Comparison of ENCODE assay signal across 8 cellular contexts in the genomic region with DNA sequence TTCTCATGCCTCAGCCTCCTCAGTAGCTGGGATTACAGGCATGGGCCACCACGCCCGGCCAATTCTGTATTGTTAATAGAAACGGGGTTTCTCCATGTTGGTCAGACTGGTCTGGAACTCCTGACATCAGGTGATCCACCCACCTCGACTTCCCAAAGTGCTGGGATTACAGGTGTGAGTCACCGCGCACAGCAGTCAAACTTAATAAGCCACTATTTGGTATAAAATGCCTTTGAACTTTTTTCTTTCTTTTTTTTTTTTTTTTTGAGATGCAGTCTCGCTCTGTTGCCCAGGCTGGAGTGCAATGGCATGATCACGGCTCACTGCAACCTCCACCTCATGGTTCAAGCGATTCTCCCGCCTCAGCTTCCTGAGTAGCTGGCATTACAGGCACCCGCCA. TPM values are rescaled to one million over a fixed set of nuclear protein-coding genes. Genes with fewer than 3 reads are reported as not detected.
DNase-seq lines count a peak whose midpoint lies in the region; ATAC-seq and TF ChIP-seq lines count a peak whose summit lies in the region.
"Not testable (repeated sequence)": the region's sequence is repeated elsewhere in the genome, so short reads cannot be mapped to it uniquely, and the experiment has no call there.

No MANE protein-coding gene starts in this region.

- TF ChIP-seq POLR2A in HCT116 (IDR thresholded peaks at IDR 0.05; ENCODE audit: borderline replicate concordance, extremely low read depth, insufficient read depth, insufficient read length), result not testable (repeated sequence)

- H3K4me1 ChIP-seq in BLaER1 (peaks cover 79% of the 10 kb centered on the region), HCT116 (ENCODE audit: control insufficient read depth in 1 of 2, insufficient read depth in 2 of 2, low read length in 2 of 2) (peaks cover 39 to 69% of the 10 kb centered on the region in 2 experiments)

- H3K27me3 Mint-ChIP-seq in activated CD4-positive, alpha-beta T cell treated with anti-CD3 and anti-CD28 coated beads, Interleukin-2, amount 10 ng/mL, durations not matched to agents 7 days and 5 days; natural killer cell (ENCODE audit: low read depth in 2 of 2); stimulated activated naive B cell treated with anti-CD40 and anti-IgM and Interleukin-4, amounts not matched to agents 10 μg/mL and 1 μg/mL and 100 μg/mL, for 72 hours: not testable (repeated sequence)

- intact Hi-C loops in HCT116 (cut with micrococcal nuclease), result not testable (repeated sequence)
- intact Hi-C loops in natural killer cell (cut with micrococcal nuclease), result loop anchor here (5.0 to 10.0 kb wide), 2 partner anchors 51 to 333 kb away; a partner anchor contains a TSS

- TF ChIP-seq CTCF in HCT116 (IDR thresholded peaks at IDR 0.05 in 2 of 3, conservative IDR thresholded peaks at IDR 0.05 in 1 of 3; ENCODE audit: borderline replicate concordance in 1 of 3, insufficient read depth in 1 of 3, low read depth in 2 of 3, low read length in 2 of 3); epithelial cell of esophagus (IDR thresholded peaks at IDR 0.05; ENCODE audit: insufficient read depth, low read depth, low read length, missing control alignments); kidney epithelial cell (IDR thresholded peaks at IDR 0.05; ENCODE audit: insufficient read depth, low read length, poor library complexity, severe bottlenecking); natural killer cell (IDR thresholded peaks at IDR 0.05): not testable (repeated sequence)

- H4K20me1 ChIP-seq in BLaER1, result peaks cover 89% of the 10 kb centered on the region
- H4K20me1 ChIP-seq in HCT116 (ENCODE audit: insufficient read depth), result not testable (repeated sequence)

- not testable (repeated sequence) for H3K27me3 ChIP-seq in BLaER1; HCT116 (ENCODE audit: insufficient read depth, low read length); kidney epithelial cell (ENCODE audit: control insufficient read depth, insufficient read depth, low read length)

- H3K36me3 ChIP-seq in BLaER1; HCT116 (ENCODE audit: control insufficient read depth in 1 of 2, insufficient read depth in 2 of 2, low read length in 2 of 2); kidney epithelial cell (ENCODE audit: control insufficient read depth, insufficient read depth, low read length): not testable (repeated sequence)

- peak overlapping the region; percentile 61 for H3K4me2 ChIP-seq in BLaER1
- H3K4me2 ChIP-seq in HCT116 (ENCODE audit: low read length), result peak overlapping the region; percentile 74

- H3K4me3 ChIP-seq in BLaER1; epithelial cell of esophagus (ENCODE audit: low read length); kidney epithelial cell (ENCODE audit: low read depth, low read length): not testable (repeated sequence)
- peak overlapping the region; percentile 23 to 45 for H3K4me3 ChIP-seq in HCT116 (replicated peaks in 1 of 2; ENCODE audit: low read depth in 1 of 2, low read length in 2 of 2)

- peak; percentile 83 for ATAC-seq in HCT116
- not testable (repeated sequence) for ATAC-seq in natural killer cell; stimulated activated naive B cell treated with anti-CD40 and anti-IgM and Interleukin-4, amounts not matched to agents 10 μg/mL and 1 μg/mL and 100 μg/mL, for 72 hours (replicated peaks)

- peak; percentile 78 for DNase-seq in HCT116 (ENCODE audit: low read depth, low spot score)
- DNase-seq in activated CD4-positive, alpha-beta T cell treated with anti-CD3 and anti-CD28 coated beads, Interleukin-2, amount 10 ng/mL, durations not matched to agents 7 days and 5 days; natural killer cell; stimulated activated naive B cell treated with anti-CD40 and anti-IgM and Interleukin-4, amounts not matched to agents 10 μg/mL and 1 μg/mL and 100 μg/mL, for 72 hours: not testable (repeated sequence)
- peak; percentile 12 for DNase-seq in epithelial cell of esophagus (ENCODE audit: low read depth)
- peak; percentile 14 for DNase-seq in kidney epithelial cell (ENCODE audit: low read depth)

- not testable (repeated sequence) for H3K9me3 ChIP-seq in BLaER1; HCT116 (ENCODE audit: control insufficient read depth in 1 of 2, insufficient read depth in 1 of 2, low read depth in 1 of 2, low read length in 2 of 2)

- not testable (repeated sequence) for TF ChIP-seq RAD21 in HCT116 (IDR thresholded peaks at IDR 0.05; ENCODE audit: low read depth); Ishikawa (IDR thresholded peaks at IDR 0.05; ENCODE audit: low read depth)

- not testable (repeated sequence) for BruUV-seq in HCT116 (replicated peaks; lab: Mats Ljungman, UMichigan)

- not testable (repeated sequence) for H3K9me2 ChIP-seq in HCT116 (ENCODE audit: insufficient read depth)

- peaks cover 66% of the 10 kb centered on the region for H3K79me2 ChIP-seq in HCT116 (ENCODE audit: insufficient read depth, low read length)

- not testable (repeated sequence) for H3K36me3 Mint-ChIP-seq in activated CD4-positive, alpha-beta T cell treated with anti-CD3 and anti-CD28 coated beads, Interleukin-2, amount 10 ng/mL, durations not matched to agents 7 days and 5 days (ENCODE audit: low read depth); natural killer cell; stimulated activated naive B cell treated with anti-CD40 and anti-IgM and Interleukin-4, amounts not matched to agents 10 μg/mL and 1 μg/mL and 100 μg/mL, for 72 hours

- peak overlapping the region; percentile 66 for H3K27ac Mint-ChIP-seq in activated CD4-positive, alpha-beta T cell treated with anti-CD3 and anti-CD28 coated beads, Interleukin-2, amount 10 ng/mL, durations not matched to agents 7 days and 5 days
- peak overlapping the region in 1 of 2 donors; percentile 43 for H3K27ac Mint-ChIP-seq in natural killer cell
- H3K27ac Mint-ChIP-seq in stimulated activated naive B cell treated with anti-CD40 and anti-IgM and Interleukin-4, amounts not matched to agents 10 μg/mL and 1 μg/mL and 100 μg/mL, for 72 hours, result peak overlapping the region; percentile 37

- not testable (repeated sequence) for H3K9me3 Mint-ChIP-seq in activated CD4-positive, alpha-beta T cell treated with anti-CD3 and anti-CD28 coated beads, Interleukin-2, amount 10 ng/mL, durations not matched to agents 7 days and 5 days; natural killer cell; stimulated activated naive B cell treated with anti-CD40 and anti-IgM and Interleukin-4, amounts not matched to agents 10 μg/mL and 1 μg/mL and 100 μg/mL, for 72 hours

- POLR2A ChIA-PET in HCT116 (lab: Charles Lee); activated CD4-positive, alpha-beta T cell treated with anti-CD3 and anti-CD28 coated beads, Interleukin-2, amount 10 ng/mL, durations not matched to agents 7 days and 5 days (lab: Charles Lee): not testable (repeated sequence)

- CTCF ChIA-PET in HCT116 (lab: Charles Lee), result not testable (repeated sequence)
- CTCF ChIA-PET in activated CD4-positive, alpha-beta T cell treated with anti-CD3 and anti-CD28 coated beads, Interleukin-2, amount 10 ng/mL, durations not matched to agents 7 days and 5 days (lab: Charles Lee), result interaction anchor here (1.5 kb wide), 1 partner anchor 78 kb away, joined by 4 read pairs; no protein-coding TSS in a partner anchor

- not testable (repeated sequence) for H2AFZ ChIP-seq in HCT116 (ENCODE audit: low read depth, low read length, poor library complexity, severe bottlenecking)

- not testable (repeated sequence) for H3K9ac ChIP-seq in BLaER1
- H3K9ac ChIP-seq in HCT116 (ENCODE audit: low read length), result peak overlapping the region; percentile 39

- H3K27ac ChIP-seq in BLaER1, result not testable (repeated sequence)
- peak overlapping the region; percentile 62 for H3K27ac ChIP-seq in HCT116 (ENCODE audit: low read depth, low read length)

- RAD21 ChIA-PET in HCT116 (lab: Charles Lee; ENCODE audit: low non-redundant PET in 1 of 2, low total read pairs in 2 of 2, uncharacterized antibody in 2 of 2, unreplicated experiment in 2 of 2), result not testable (repeated sequence)

- H3K4me1 Mint-ChIP-seq in activated CD4-positive, alpha-beta T cell treated with anti-CD3 and anti-CD28 coated beads, Interleukin-2, amount 10 ng/mL, durations not matched to agents 7 days and 5 days, result peaks cover 72% of the 10 kb centered on the region
- peaks cover 51 to 67% of the 10 kb centered on the region in 2 donors for H3K4me1 Mint-ChIP-seq in natural killer cell
- H3K4me1 Mint-ChIP-seq in stimulated activated naive B cell treated with anti-CD40 and anti-IgM and Interleukin-4, amounts not matched to agents 10 μg/mL and 1 μg/mL and 100 μg/mL, for 72 hours, result peaks cover 29 to 65% of the 10 kb centered on the region in 2 donors

- not testable (repeated sequence) for TF ChIP-seq EP300 in Ishikawa (IDR thresholded peaks at IDR 0.05; ENCODE audit: borderline replicate concordance)

- not testable (repeated sequence) for H3K4me3 Mint-ChIP-seq in activated CD4-positive, alpha-beta T cell treated with anti-CD3 and anti-CD28 coated beads, Interleukin-2, amount 10 ng/mL, durations not matched to agents 7 days and 5 days; stimulated activated naive B cell treated with anti-CD40 and anti-IgM and Interleukin-4, amounts not matched to agents 10 μg/mL and 1 μg/mL and 100 μg/mL, for 72 hours
- peak overlapping the region; percentile 21 for H3K4me3 Mint-ChIP-seq in natural killer cell

TF ChIP-seq in HCT116, 20 proteins besides CTCF, POLR2A, EP300 and RAD21 (continues in another document):
- TF ChIP-seq SRF (IDR thresholded peaks at IDR 0.05; ENCODE audit: low read depth) (0 out of 2 replicates have a peak, but pooled peaks have one; percentile 12), TCF7L2 (IDR thresholded peaks at IDR 0.05; ENCODE audit: borderline replicate concordance, extremely low read depth, insufficient read depth, insufficient read length) (peak; percentile 56), JUND (IDR thresholded peaks at IDR 0.05) (peak; percentile 81)

TF ChIP-seq in Ishikawa, 13 proteins besides CTCF, POLR2A, EP300 and RAD21:
- TF ChIP-seq YY1 (IDR thresholded peaks at IDR 0.05; ENCODE audit: low read depth), result 0 out of 2 replicates have a peak, but pooled peaks have one; percentile 15
- peak; percentile 38; the same call in 1 of the 2 replicates for TF ChIP-seq EGR1 (IDR thresholded peaks at IDR 0.05)
- TF ChIP-seq CEBPB (IDR thresholded peaks at IDR 0.05), result peak; percentile 3; the same call in 1 of the 2 replicates

RNA-seq across cellular contexts. Expression of a gene that starts 40.5 kb away (rescaled TPM):
- total RNA-seq in HCT116 (2021; ENCODE audit: unreplicated experiment), result 37.4 TPM
- polyA plus RNA-seq in HCT116 (2012), result 14.5 and 20.5 TPM in 2 replicates
- total RNA-seq in activated CD4-positive, alpha-beta T cell treated with anti-CD3 and anti-CD28 coated beads, Interleukin-2, amount 10 ng/mL, durations not matched to agents 7 days and 5 days, result 10 to 100 TPM; 48.5 to 53.6 TPM
- 33.9 and 38.1 TPM in 2 replicates for total RNA-seq in kidney epithelial cell
- total RNA-seq in natural killer cell, result 100 to 1,000 TPM; 103 to 121 (median 108) TPM
